Comparison of ENCODE assay signal across 8 cellular contexts in genomic region chr5:157607371-157608161, GRCh38. TPM values are rescaled to one million over a fixed set of nuclear protein-coding genes. Genes with fewer than 3 reads are reported as not detected.
DNase-seq lines count a peak whose midpoint lies in the region; ATAC-seq and TF ChIP-seq lines count a peak whose summit lies in the region.

No MANE protein-coding gene starts in this region.

- DNase-seq in DND-41 (peak; percentile 89), epithelial cell of esophagus (ENCODE audit: low read depth) (peak; percentile 92), NCI-H510A (lab: John Stamatoyannopoulos, UW) (no peak), DMS79 (lab: John Stamatoyannopoulos, UW) (no peak), GM23338 (ENCODE audit: low spot score) (no peak)
- DNase-seq in activated CD4-positive, alpha-beta T cell treated with anti-CD3 and anti-CD28 coated beads for 36 hours = peak; percentile 82
- peak; percentile 22 to 44 for DNase-seq in stimulated activated CD8-positive, alpha-beta memory T cell treated with anti-CD3 and anti-CD28 coated beads, Interleukin-2, amount 100 ng/mL, for 1 hour (ENCODE audit: low read depth in 2 of 2)

- H4K20me1 ChIP-seq in DND-41 (ENCODE audit: insufficient read depth, low read length) (no peaks in the 10 kb centered on the region), GM23338 (replicated peaks; ENCODE audit: insufficient read depth) (no peaks in the 10 kb centered on the region)

- H3K4me2 ChIP-seq in DND-41 (ENCODE audit: insufficient read depth, low read length) (peak overlapping the region; percentile 50), GM23338 (no peak overlapping the region)

- H3K79me2 ChIP-seq in DND-41 (ENCODE audit: insufficient read depth, low read length) (no peaks in the 10 kb centered on the region), GM23338 (replicated peaks; ENCODE audit: insufficient read depth) (no peaks in the 10 kb centered on the region)

- POLR2A ChIA-PET in activated CD4-positive, alpha-beta T cell treated with anti-CD3 and anti-CD28 coated beads for 36 hours (lab: Charles Lee) = interaction anchor here (0.8 to 1.3 kb wide), 3 partner anchors 13 to 251 kb away, joined by 3 to 5 read pairs (median 4); partner anchors contain the start of gene CLINT1

- H2AFZ ChIP-seq in DND-41 (ENCODE audit: low read depth, low read length) (peak overlapping the region; percentile 58), GM23338 (no peak overlapping the region)

- H3K9me2 ChIP-seq in GM23338 (ENCODE audit: insufficient read depth) = no peaks in the 10 kb centered on the region

- no peaks in the 10 kb centered on the region for H3F3A ChIP-seq in GM23338 (replicated peaks; ENCODE audit: low read depth)

- peak overlapping the region; percentile 22 for H3K4me3 Mint-ChIP-seq in activated CD4-positive, alpha-beta T cell treated with anti-CD3 and anti-CD28 coated beads for 36 hours
- H3K4me3 Mint-ChIP-seq in GM23338 = no peak overlapping the region

- CTCF ChIA-PET in activated CD4-positive, alpha-beta T cell treated with anti-CD3 and anti-CD28 coated beads for 36 hours (lab: Charles Lee) = interaction anchor here (1.0 kb wide), 1 partner anchor 11 kb away, joined by 3 read pairs; no protein-coding TSS in a partner anchor

- H3K4me1 ChIP-seq in DND-41 (ENCODE audit: insufficient read depth, low read length) = peaks cover 55% of the 10 kb centered on the region
- H3K4me1 ChIP-seq in GM23338 (ENCODE audit: insufficient read depth) = no peaks in the 10 kb centered on the region

- H3K27me3 ChIP-seq in DND-41 (ENCODE audit: insufficient read depth, low read length, poor library complexity) = no peaks in the 10 kb centered on the region
- no peaks in the 10 kb centered on the region for H3K27me3 ChIP-seq in GM23338 (ENCODE audit: insufficient read depth)

- no peaks in the 10 kb centered on the region for H3K36me3 ChIP-seq in DND-41 (ENCODE audit: insufficient read depth, low read length)
- no peaks in the 10 kb centered on the region for H3K36me3 ChIP-seq in GM23338 (ENCODE audit: insufficient read depth)

- intact Hi-C loops in activated CD4-positive, alpha-beta T cell treated with anti-CD3 and anti-CD28 coated beads for 36 hours (cut with DNase I, micrococcal nuclease) = loop anchor here (1.0 to 10.0 kb wide), 3 partner anchors 13 to 1657 kb away; partner anchors contain the start of gene UBLCP1 (in 1 of the 2)

- H3K4me1 Mint-ChIP-seq in activated CD4-positive, alpha-beta T cell treated with anti-CD3 and anti-CD28 coated beads for 36 hours = peaks cover 81% of the 10 kb centered on the region
- H3K4me1 Mint-ChIP-seq in GM23338 = no peaks in the 10 kb centered on the region

- peak overlapping the region; percentile 88 for H3K27ac Mint-ChIP-seq in activated CD4-positive, alpha-beta T cell treated with anti-CD3 and anti-CD28 coated beads for 36 hours
- H3K27ac Mint-ChIP-seq in GM23338 = no peak overlapping the region

- H3K9me3 ChIP-seq in DND-41 (ENCODE audit: insufficient read depth, low read length, severe bottlenecking) = no peaks in the 10 kb centered on the region

- ATAC-seq in DND-41 (ENCODE audit: insufficient read depth, low read depth) (peak; percentile 88), HG03135 (IDR thresholded peaks at IDR 0.05; ENCODE audit: unreplicated experiment) (peak; percentile 43), GM23338 (no peak)
- peak; percentile 71 for ATAC-seq in activated CD4-positive, alpha-beta T cell treated with anti-CD3 and anti-CD28 coated beads for 36 hours

- H3K4me3 ChIP-seq in DND-41 (ENCODE audit: low read depth in 1 of 2, low read length in 2 of 2) (no peak overlapping the region), epithelial cell of esophagus (ENCODE audit: low read length) (no peak overlapping the region), GM23338 (no peak overlapping the region)

- H3K9me3 Mint-ChIP-seq in activated CD4-positive, alpha-beta T cell treated with anti-CD3 and anti-CD28 coated beads for 36 hours (ENCODE audit: low read depth) = no peaks in the 10 kb centered on the region
- no peaks in the 10 kb centered on the region; the same call in 2 of the 3 replicates for H3K9me3 Mint-ChIP-seq in GM23338

- no peaks in the 10 kb centered on the region for H3K27me3 Mint-ChIP-seq in activated CD4-positive, alpha-beta T cell treated with anti-CD3 and anti-CD28 coated beads for 36 hours
- no peaks in the 10 kb centered on the region for H3K27me3 Mint-ChIP-seq in GM23338 (ENCODE audit: insufficient read depth, low read depth, poor library complexity)

- H3K9ac ChIP-seq in DND-41 (ENCODE audit: low read depth, low read length) = peak overlapping the region; percentile 36

- H3K27ac ChIP-seq in DND-41 (ENCODE audit: low read length) (peak overlapping the region; percentile 94), GM23338 (ENCODE audit: low read depth) (no peak overlapping the region)

- no peak for TF ChIP-seq CTCF in DND-41 (IDR thresholded peaks at IDR 0.05; ENCODE audit: borderline replicate concordance, extremely low read depth, low read length, poor library complexity, severe bottlenecking)
- no peak for TF ChIP-seq CTCF in epithelial cell of esophagus (IDR thresholded peaks at IDR 0.05; ENCODE audit: insufficient read depth, low read depth, low read length, missing control alignments)
- no peak for TF ChIP-seq CTCF in GM23338 (conservative IDR thresholded peaks at IDR 0.05; ENCODE audit: low read depth in 2 of 2)

- peaks cover 3% of the 10 kb centered on the region for H3K36me3 Mint-ChIP-seq in activated CD4-positive, alpha-beta T cell treated with anti-CD3 and anti-CD28 coated beads for 36 hours (ENCODE audit: low read depth)
- H3K36me3 Mint-ChIP-seq in GM23338 (ENCODE audit: low read depth) = no peaks in the 10 kb centered on the region

TF ChIP-seq in GM23338, 12 proteins besides CTCF, POLR2A, EP300 and RAD21 (continues in another document):
- TF ChIP-seq ZNF331 (CRISPR knock-in tag; IDR thresholded peaks at IDR 0.05; ENCODE audit: low read depth) = no peak
- no peak for TF ChIP-seq POLR2AphosphoS5 (IDR thresholded peaks at IDR 0.05; ENCODE audit: low read depth)
- TF ChIP-seq STAT1 (IDR thresholded peaks at IDR 0.05; ENCODE audit: unreplicated experiment) = no peak
- TF ChIP-seq, protein P1, sequence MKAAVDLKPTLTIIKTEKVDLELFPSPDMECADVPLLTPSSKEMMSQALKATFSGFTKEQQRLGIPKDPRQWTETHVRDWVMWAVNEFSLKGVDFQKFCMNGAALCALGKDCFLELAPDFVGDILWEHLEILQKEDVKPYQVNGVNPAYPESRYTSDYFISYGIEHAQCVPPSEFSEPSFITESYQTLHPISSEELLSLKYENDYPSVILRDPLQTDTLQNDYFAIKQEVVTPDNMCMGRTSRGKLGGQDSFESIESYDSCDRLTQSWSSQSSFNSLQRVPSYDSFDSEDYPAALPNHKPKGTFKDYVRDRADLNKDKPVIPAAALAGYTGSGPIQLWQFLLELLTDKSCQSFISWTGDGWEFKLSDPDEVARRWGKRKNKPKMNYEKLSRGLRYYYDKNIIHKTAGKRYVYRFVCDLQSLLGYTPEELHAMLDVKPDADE (IDR thresholded peaks at IDR 0.05) = no peak
- no peak for TF ChIP-seq EZH2 (IDR thresholded peaks at IDR 0.05; ENCODE audit: low read depth, unreplicated experiment)
- TF ChIP-seq REST (IDR thresholded peaks at IDR 0.05; ENCODE audit: unreplicated experiment) = no peak
- no peak for TF ChIP-seq NANOG (IDR thresholded peaks at IDR 0.05; ENCODE audit: borderline replicate concordance)
- no peak for TF ChIP-seq EZH2phosphoT487 (IDR thresholded peaks at IDR 0.05; ENCODE audit: unreplicated experiment)
- TF ChIP-seq CREB1 (CRISPR knock-in tag; IDR thresholded peaks at IDR 0.05; ENCODE audit: low read depth) = no peak
- no peak for TF ChIP-seq ZNF114 (CRISPR knock-in tag; IDR thresholded peaks at IDR 0.05)

RNA-seq across cellular contexts. Expression of gene ADAM19, which starts 32.0 kb away (rescaled TPM):
- 10 to 100 TPM; 63.6 to 69.5 TPM for total RNA-seq in activated CD4-positive, alpha-beta T cell treated with anti-CD3 and anti-CD28 coated beads for 36 hours
- total RNA-seq in GM23338 (2014; rRNA removed; shearing (Covaris generic)) = 13.2 and 13.3 TPM in 2 replicates
- 9.1 and 10.0 TPM in 2 replicates for polyA plus RNA-seq in GM23338 (2016; fragmentation: Nextera tagmentation; extraction: Ambion mirVana)

RNA-seq across cellular contexts. Expression of gene SOX30, which starts 44.7 kb away (rescaled TPM):
- total RNA-seq in activated CD4-positive, alpha-beta T cell treated with anti-CD3 and anti-CD28 coated beads for 36 hours = under 1 TPM; 0.18 to 0.44 TPM
- total RNA-seq in GM23338 (2014; rRNA removed; shearing (Covaris generic)) = 1.3 and 1.4 TPM in 2 replicates
- polyA plus RNA-seq in GM23338 (2016; fragmentation: Nextera tagmentation; extraction: Ambion mirVana) = 0.43 and 0.47 TPM in 2 replicates

Comparison
In these comparisons a context has a peak if more than half of its experiments do, and no peak if none do; other contexts are left out.
1. DNase-seq: peak in DND-41 (single experiment), activated CD4-positive, alpha-beta T cell treated with anti-CD3 and anti-CD28 coated beads for 36 hours (single experiment), epithelial cell of esophagus (single experiment) and stimulated activated CD8-positive, alpha-beta memory T cell treated with anti-CD3 and anti-CD28 coated beads, Interleukin-2, amount 100 ng/mL, for 1 hour (2 of 2); none in NCI-H510A (single experiment), DMS79 (single experiment) and GM23338 (single experiment).